ENCODE assay signal across 14 cellular contexts in the genomic region with DNA sequence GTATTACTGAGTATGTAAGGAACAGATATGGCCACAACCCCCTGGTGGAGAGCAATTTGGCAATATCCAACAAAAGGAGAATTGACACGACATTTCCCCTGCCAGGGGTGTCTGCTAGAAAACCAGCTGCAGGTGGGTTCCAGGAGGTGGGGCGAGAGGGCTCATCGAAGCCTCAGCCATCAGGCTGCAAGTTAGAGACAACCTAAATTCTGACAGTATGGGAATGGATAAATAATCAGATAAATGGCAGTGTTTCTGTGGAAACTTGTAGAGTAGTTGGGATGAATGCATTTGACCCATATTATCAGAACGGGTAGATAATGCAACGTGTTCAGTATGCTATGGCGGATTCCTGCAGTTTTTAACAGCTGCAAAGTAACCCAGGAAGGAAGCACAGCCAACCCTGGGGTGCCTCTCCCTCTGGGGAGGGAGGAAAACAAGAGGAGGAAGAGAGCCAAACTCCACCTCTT. TPM values are rescaled to one million over a fixed set of nuclear protein-coding genes. Genes with fewer than 3 reads are reported as not detected.
DNase-seq lines count a peak whose midpoint lies in the region; ATAC-seq lines count a peak whose summit lies in the region.
"Had no signal": no experiment of that assay in that cellular context is flagged by ENCODE, and none has a peak within 500 bp of the region (broad histone marks: within the 10 kb centered on the region; RNA-seq: fewer than 3 reads in every experiment).

No MANE protein-coding gene starts in this region.

- DNase-seq in activated T-cell treated with anti-CD3 and anti-CD28 coated beads, Interleukin-2, amount 50 U/mL, for 24 hours = peak; percentile 31
- DNase-seq in activated T-cell treated with anti-CD3 and anti-CD28 coated beads for 4 hours (no peak), Kasumi-1 (lab: John Stamatoyannopoulos, UW) (peak; percentile 49 to 69), NCI-H1048 (lab: John Stamatoyannopoulos, UW) (no peak), G401 (ENCODE audit: low spot score) (no peak), NCI-H146 (lab: John Stamatoyannopoulos, UW) (no peak)
- DNase-seq: endodermal cell, foreskin keratinocyte, midbrain had no signal

- peaks cover 9% of the 10 kb centered on the region for H3K36me3 Mint-ChIP-seq in activated T-cell treated with anti-CD3 and anti-CD28 coated beads, Interleukin-2, amount 50 U/mL, for 24 hours (ENCODE audit: low read depth)
- no peaks in the 10 kb centered on the region for H3K36me3 Mint-ChIP-seq in activated naive CD8-positive, alpha-beta T cell
- peaks cover 41% of the 10 kb centered on the region for H3K36me3 Mint-ChIP-seq in stimulated activated memory B cell treated with anti-CD40 and anti-IgM and Interleukin-4, amounts not matched to agents 10 μg/mL and 1 μg/mL and 100 μg/mL, for 72 hours
- H3K36me3 Mint-ChIP-seq: brain had no signal

- peak overlapping the region; percentile 86 for H3K27ac Mint-ChIP-seq in activated T-cell treated with anti-CD3 and anti-CD28 coated beads, Interleukin-2, amount 50 U/mL, for 24 hours
- peak overlapping the region; percentile 4 for H3K27ac Mint-ChIP-seq in activated naive CD8-positive, alpha-beta T cell
- H3K27ac Mint-ChIP-seq in stimulated activated memory B cell treated with anti-CD40 and anti-IgM and Interleukin-4, amounts not matched to agents 10 μg/mL and 1 μg/mL and 100 μg/mL, for 72 hours = peak overlapping the region; percentile 96
- H3K27ac Mint-ChIP-seq: brain, endodermal cell had no signal

- H3K4me1 Mint-ChIP-seq in activated T-cell treated with anti-CD3 and anti-CD28 coated beads, Interleukin-2, amount 50 U/mL, for 24 hours (ENCODE audit: low read depth) = peaks cover 64% of the 10 kb centered on the region
- peaks cover 28% of the 10 kb centered on the region for H3K4me1 Mint-ChIP-seq in activated naive CD8-positive, alpha-beta T cell (ENCODE audit: low read depth)
- peaks cover 93% of the 10 kb centered on the region for H3K4me1 Mint-ChIP-seq in stimulated activated memory B cell treated with anti-CD40 and anti-IgM and Interleukin-4, amounts not matched to agents 10 μg/mL and 1 μg/mL and 100 μg/mL, for 72 hours
- H3K4me1 Mint-ChIP-seq: endodermal cell had no signal

- H3K27me3 Mint-ChIP-seq in activated T-cell treated with anti-CD3 and anti-CD28 coated beads, Interleukin-2, amount 50 U/mL, for 24 hours = peaks cover 31% of the 10 kb centered on the region
- H3K27me3 Mint-ChIP-seq in activated naive CD8-positive, alpha-beta T cell = peaks cover 1% of the 10 kb centered on the region
- H3K27me3 Mint-ChIP-seq in stimulated activated memory B cell treated with anti-CD40 and anti-IgM and Interleukin-4, amounts not matched to agents 10 μg/mL and 1 μg/mL and 100 μg/mL, for 72 hours = no peaks in the 10 kb centered on the region
- H3K27me3 Mint-ChIP-seq: brain had no signal

- no peak for ATAC-seq in stimulated activated memory B cell treated with anti-CD40 and anti-IgM and Interleukin-4, amounts not matched to agents 10 μg/mL and 1 μg/mL and 100 μg/mL, for 72 hours
- ATAC-seq: foreskin keratinocyte, Panc1 had no signal

- H3K9me3 Mint-ChIP-seq in activated T-cell treated with anti-CD3 and anti-CD28 coated beads, Interleukin-2, amount 50 U/mL, for 24 hours = no peaks in the 10 kb centered on the region
- no peaks in the 10 kb centered on the region for H3K9me3 Mint-ChIP-seq in activated naive CD8-positive, alpha-beta T cell (ENCODE audit: low read depth)
- no peaks in the 10 kb centered on the region for H3K9me3 Mint-ChIP-seq in stimulated activated memory B cell treated with anti-CD40 and anti-IgM and Interleukin-4, amounts not matched to agents 10 μg/mL and 1 μg/mL and 100 μg/mL, for 72 hours
- H3K9me3 Mint-ChIP-seq: brain, endodermal cell had no signal

- in situ Hi-C loops in G401 (cut with HindIII; ENCODE audit: low sequenced_read_pairs) = no loop called here

- peak overlapping the region; percentile 71 for H3K4me3 Mint-ChIP-seq in activated T-cell treated with anti-CD3 and anti-CD28 coated beads, Interleukin-2, amount 50 U/mL, for 24 hours
- peak overlapping the region; percentile 31 for H3K4me3 Mint-ChIP-seq in activated naive CD8-positive, alpha-beta T cell
- H3K4me3 Mint-ChIP-seq in stimulated activated memory B cell treated with anti-CD40 and anti-IgM and Interleukin-4, amounts not matched to agents 10 μg/mL and 1 μg/mL and 100 μg/mL, for 72 hours = peak overlapping the region; percentile 68
- H3K4me3 Mint-ChIP-seq: brain, endodermal cell had no signal

RNA-seq across cellular contexts. Expression of gene TMEM273, which starts 3.5 kb away (rescaled TPM):
- total RNA-seq in G401 (2014; rRNA removed; shearing (Covaris generic)) = not detected in 2 replicates
- total RNA-seq: endodermal cell, foreskin keratinocyte had no signal

RNA-seq across cellular contexts. Expression of gene FAM170B, which starts 50.9 kb away (rescaled TPM):
- total RNA-seq in G401 (2014; rRNA removed; shearing (Covaris generic)) = not detected in 2 replicates
- total RNA-seq: endodermal cell, foreskin keratinocyte, urinary bladder had no signal

Comparison
In these comparisons a context has a peak if more than half of its experiments do, and no peak if none do; other contexts are left out.
1. DNase-seq: peak in activated T-cell treated with anti-CD3 and anti-CD28 coated beads, Interleukin-2, amount 50 U/mL, for 24 hours (single experiment) and Kasumi-1 (2 of 2); none in activated T-cell treated with anti-CD3 and anti-CD28 coated beads for 4 hours (single experiment), NCI-H1048 (single experiment), G401 (single experiment) and NCI-H146 (single experiment).
2. H3K27ac Mint-ChIP-seq: peak in every context shown above with its lines; median percentile 96 in stimulated activated memory B cell treated with anti-CD40 and anti-IgM and Interleukin-4, amounts not matched to agents 10 μg/mL and 1 μg/mL and 100 μg/mL, for 72 hours; 86 in activated T-cell treated with anti-CD3 and anti-CD28 coated beads, Interleukin-2, amount 50 U/mL, for 24 hours; 4 in activated naive CD8-positive, alpha-beta T cell.
3. Peak in every context shown above with its lines, with median percentiles within 50 percentile points of each other: H3K4me3 Mint-ChIP-seq.